8 cellular contexts compared by ENCODE assay signal in genomic region chr7:139360210-139360947, GRCh38. TPM values are rescaled to one million over a fixed set of nuclear protein-coding genes. Genes with fewer than 3 reads are reported as not detected.
DNase-seq lines count a peak whose midpoint lies in the region; ATAC-seq, FAIRE-seq and TF ChIP-seq lines count a peak whose summit lies in the region.

No MANE protein-coding gene starts in this region.

- peak overlapping the region; percentile 99 for H3K27ac Mint-ChIP-seq in natural killer cell treated with Interleukin-12 subunit alpha and Interleukin-12 subunit beta and Interleukin-15 and Interleukin-18, amount 100 ng/mL, for 72 hours

- peak; percentile 87 to 89 for ATAC-seq in natural killer cell treated with Interleukin-12 subunit alpha and Interleukin-12 subunit beta and Interleukin-15 and Interleukin-18, amount 100 ng/mL, for 72 hours

- no peaks in the 10 kb centered on the region for H3K9me3 Mint-ChIP-seq in natural killer cell treated with Interleukin-12 subunit alpha and Interleukin-12 subunit beta and Interleukin-15 and Interleukin-18, amount 100 ng/mL, for 72 hours

- TF ChIP-seq CTCF in Loucy (conservative IDR thresholded peaks at IDR 0.05; ENCODE audit: low read length) = no peak
- TF ChIP-seq CTCF in RWPE1 (conservative IDR thresholded peaks at IDR 0.05; ENCODE audit: low read depth) = no peak
- no peak for TF ChIP-seq CTCF in fibroblast of pulmonary artery (IDR thresholded peaks at IDR 0.05; ENCODE audit: low read length, missing control alignments)

- H3F3A ChIP-seq in Loucy (ENCODE audit: low read depth) = peaks cover 7% of the 10 kb centered on the region

- peak; percentile 91 for DNase-seq in ELR (ENCODE audit: low read depth)
- peak; percentile 69 for DNase-seq in H54 (ENCODE audit: insufficient read length, low spot score)
- DNase-seq in RWPE1 (ENCODE audit: low spot score) = peak; percentile 98
- peak; percentile 97 for DNase-seq in activated effector memory CD4-positive, alpha-beta T cell treated with Interleukin-2 at 50 U/mL for 16 hours
- DNase-seq in fibroblast of pulmonary artery (ENCODE audit: low read depth) = peak; percentile 92
- peak; percentile 96 for DNase-seq in natural killer cell treated with Interleukin-12 subunit alpha and Interleukin-12 subunit beta and Interleukin-15 and Interleukin-18, amount 100 ng/mL, for 72 hours (ENCODE audit: low spot score)
- peak; percentile 95 to 98 (median 96) for DNase-seq in stimulated activated naive CD4-positive, alpha-beta T cell (lab: John Stamatoyannopoulos, UW)

- peaks cover 35% of the 10 kb centered on the region for H3K4me1 ChIP-seq in Loucy (ENCODE audit: insufficient read depth, low read length, poor library complexity, severe bottlenecking)

- no peaks in the 10 kb centered on the region for H3K27me3 ChIP-seq in Loucy (ENCODE audit: insufficient read depth, low read length, poor library complexity, severe bottlenecking)

- H3K9me3 ChIP-seq in Loucy (ENCODE audit: insufficient read depth, low read depth, low read length) = no peaks in the 10 kb centered on the region

- peak overlapping the region; percentile 98 for H3K4me3 Mint-ChIP-seq in natural killer cell treated with Interleukin-12 subunit alpha and Interleukin-12 subunit beta and Interleukin-15 and Interleukin-18, amount 100 ng/mL, for 72 hours

- H4K20me1 ChIP-seq in Loucy (ENCODE audit: insufficient read depth, low read length, poor library complexity, severe bottlenecking) = peaks cover 50% of the 10 kb centered on the region

- peaks cover 10% of the 10 kb centered on the region for H3K36me3 Mint-ChIP-seq in natural killer cell treated with Interleukin-12 subunit alpha and Interleukin-12 subunit beta and Interleukin-15 and Interleukin-18, amount 100 ng/mL, for 72 hours

- no peaks in the 10 kb centered on the region for H3K9me2 ChIP-seq in Loucy (replicated peaks; ENCODE audit: low read depth, low read length)

- CTCF ChIA-PET in RWPE1 (lab: Yijun Ruan, JAX) = no interaction called here

- peak overlapping the region; percentile 99 for H3K27ac ChIP-seq in RWPE1

- peak; percentile 48 for TF ChIP-seq POLR2A in H54 (IDR thresholded peaks at IDR 0.05; ENCODE audit: low read depth, low read length)

- POLR2A ChIA-PET in RWPE1 (lab: Yijun Ruan, JAX; ENCODE audit: low non-redundant PET) = interaction anchor here (0.6 to 0.9 kb wide), 4 partner anchors 13 to 111 kb away, joined by 3 to 5 read pairs (median 4); no protein-coding TSS in a partner anchor

- no peaks in the 10 kb centered on the region for H3K27me3 Mint-ChIP-seq in natural killer cell treated with Interleukin-12 subunit alpha and Interleukin-12 subunit beta and Interleukin-15 and Interleukin-18, amount 100 ng/mL, for 72 hours

- FAIRE-seq in H54 (lab: Jason Lieb, UNC) = peak; percentile 52

- H3K4me1 Mint-ChIP-seq in natural killer cell treated with Interleukin-12 subunit alpha and Interleukin-12 subunit beta and Interleukin-15 and Interleukin-18, amount 100 ng/mL, for 72 hours (ENCODE audit: low read depth in 2 of 2) = peaks cover 26 to 30% of the 10 kb centered on the region in 2 donors

- H3K4me2 ChIP-seq in Loucy (ENCODE audit: low read depth, low read length, poor library complexity, severe bottlenecking) = peak overlapping the region; percentile 98

- peak overlapping the region; percentile 79 for H3K4me3 ChIP-seq in Loucy (ENCODE audit: low read length, poor library complexity, severe bottlenecking)
- H3K4me3 ChIP-seq in fibroblast of pulmonary artery (replicated peaks; ENCODE audit: low read depth, low read length) = peak overlapping the region; percentile 95

- H2AFZ ChIP-seq in Loucy (ENCODE audit: low read length) = no peak overlapping the region

- peak overlapping the region; percentile 99 for H3K9ac ChIP-seq in Loucy (ENCODE audit: low read depth, low read length, poor library complexity, severe bottlenecking)

- H3K36me3 ChIP-seq in Loucy (ENCODE audit: insufficient read depth, low read length) = peaks cover 10% of the 10 kb centered on the region; the same call in 1 of the 2 replicates

- H3K79me2 ChIP-seq in Loucy (ENCODE audit: insufficient read depth, low read length) = peaks cover 65% of the 10 kb centered on the region

RNA-seq across cellular contexts. Expression of gene LUC7L2, which starts 0.7 kb away (rescaled TPM):
- total RNA-seq in natural killer cell treated with Interleukin-12 subunit alpha and Interleukin-12 subunit beta and Interleukin-15 and Interleukin-18, amount 100 ng/mL, for 72 hours = 100 to 1,000 TPM; 115 to 176 TPM

RNA-seq across cellular contexts. Expression of gene FMC1, which starts 19.2 kb away (rescaled TPM):
- 1 to 10 TPM; 4.4 to 7.8 TPM for total RNA-seq in natural killer cell treated with Interleukin-12 subunit alpha and Interleukin-12 subunit beta and Interleukin-15 and Interleukin-18, amount 100 ng/mL, for 72 hours

Comparison
In these comparisons a context has a peak if more than half of its experiments do, and no peak if none do; other contexts are left out.
1. Peak in every context shown above with its lines: DNase-seq, ATAC-seq, H3K4me3 ChIP-seq and H3K27ac ChIP-seq.